ENCODE assay signal across 12 cellular contexts in genomic region chr6:3869632-3870527, GRCh38. TPM values are rescaled to one million over a fixed set of nuclear protein-coding genes. Genes with fewer than 3 reads are reported as not detected.
DNase-seq lines count a peak whose midpoint lies in the region; ATAC-seq, FAIRE-seq and TF ChIP-seq lines count a peak whose summit lies in the region.
"Had no signal": no experiment of that assay in that cellular context is flagged by ENCODE, and none has a peak within 500 bp of the region (broad histone marks: within the 10 kb centered on the region; RNA-seq: fewer than 3 reads in every experiment).

No MANE protein-coding gene starts in this region.

- peak; percentile 64 for ATAC-seq in GM18861 (IDR thresholded peaks at IDR 0.05; ENCODE audit: unreplicated experiment)
- 0 out of 3 replicates have a peak, but pooled peaks have one; percentile 17 for ATAC-seq in GM12878
- ATAC-seq in natural killer cell = no peak

- POLR2A ChIA-PET in CD4-positive, alpha-beta memory T cell (lab: Charles Lee; ENCODE audit: partially characterized antibody) = interaction anchor here (0.9 kb wide), 1 partner anchor 21 kb away, joined by 3 read pairs; the partner anchor contains the start of gene FAM50B
- POLR2A ChIA-PET in GM12878 (lab: Charles Lee) = no interaction called here
- POLR2A ChIA-PET in MCF 10A (lab: Yijun Ruan, JAX) = no interaction called here

- H3K9ac ChIP-seq in GM12878 (ENCODE audit: control insufficient read depth, insufficient read depth, low read length) = no peak overlapping the region

- peak overlapping the region in 1 of 2 donors; percentile 11 for H3K4me3 ChIP-seq in CD4-positive, alpha-beta memory T cell (ENCODE audit: low read length in 2 of 2)
- H3K4me3 ChIP-seq in GM12878 = no peak overlapping the region
- no peak overlapping the region for H3K4me3 ChIP-seq in muscle layer of duodenum (ENCODE audit: low read depth in 1 of 2, low read length in 2 of 2)
- H3K4me3 ChIP-seq: PC-9, sigmoid colon, tibial nerve had no signal

- RAD21 ChIA-PET in GM12878 (lab: Charles Lee; ENCODE audit: unreplicated experiment) = interaction anchor here (0.6 kb wide), 1 partner anchor 116 kb away, joined by 3 read pairs; no protein-coding TSS in a partner anchor

- peak overlapping the region; percentile 85 to 92 (median 87) for H3K27ac Mint-ChIP-seq in CD4-positive, alpha-beta memory T cell
- H3K27ac Mint-ChIP-seq in natural killer cell = no peak overlapping the region
- H3K27ac Mint-ChIP-seq in MCF 10A (ENCODE audit: low read depth, unreplicated experiment) = no peak overlapping the region
- H3K27ac Mint-ChIP-seq: IgD-negative memory B cell had no signal

- peaks cover 41% of the 10 kb centered on the region for H3K4me1 ChIP-seq in CD4-positive, alpha-beta memory T cell (ENCODE audit: insufficient read depth, low read length)
- H3K4me1 ChIP-seq in GM12878 (ENCODE audit: control insufficient read depth, insufficient read depth, low read length) (no peaks in the 10 kb centered on the region), muscle layer of duodenum (ENCODE audit: control insufficient read depth in 1 of 2, insufficient read depth in 2 of 2, low read length in 2 of 2) (no peaks in the 10 kb centered on the region)
- H3K4me1 ChIP-seq: sigmoid colon had no signal

- H4K20me1 ChIP-seq in GM12878 (ENCODE audit: control insufficient read depth, insufficient read depth) = no peaks in the 10 kb centered on the region

- no peaks in the 10 kb centered on the region for H3K9me3 ChIP-seq in CD4-positive, alpha-beta memory T cell (ENCODE audit: control insufficient read depth in 1 of 2, low read length in 2 of 2)
- H3K9me3 ChIP-seq in GM12878 (replicated peaks; ENCODE audit: control insufficient read depth, insufficient read depth, low read length) (no peaks in the 10 kb centered on the region; the same call in 2 of the 3 replicates), muscle layer of duodenum (ENCODE audit: control insufficient read depth in 1 of 2, low read length in 2 of 2) (no peaks in the 10 kb centered on the region)
- H3K9me3 ChIP-seq: sigmoid colon had no signal

- H3K4me1 Mint-ChIP-seq in CD4-positive, alpha-beta memory T cell = peaks cover 19 to 43% (median 29%) of the 10 kb centered on the region in 4 donors
- H3K4me1 Mint-ChIP-seq in natural killer cell (no peaks in the 10 kb centered on the region), MCF 10A (ENCODE audit: insufficient read depth, unreplicated experiment) (peaks cover 6% of the 10 kb centered on the region)

- no peak overlapping the region for H2AFZ ChIP-seq in GM12878 (ENCODE audit: control insufficient read depth, low read depth, low read length)
- H2AFZ ChIP-seq: PC-9 had no signal

- intact Hi-C loops in CD4-positive, alpha-beta memory T cell (cut with micrococcal nuclease) = no loop called here
- intact Hi-C loops in GM12878 (cut with micrococcal nuclease; ENCODE audit: unreplicated experiment) = no loop called here
- intact Hi-C loops in natural killer cell (cut with micrococcal nuclease) = no loop called here
- intact Hi-C loops in MCF 10A (cut with micrococcal nuclease) = no loop called here

- TF ChIP-seq RAD21 in GM12878 (IDR thresholded peaks at IDR 0.05; ENCODE audit: insufficient read depth, low read depth, low read length) = no peak

- BruUV-seq in GM12878 (replicated peaks; lab: Mats Ljungman, UMichigan) (no TSS peak), MCF 10A (replicated peaks; lab: Mats Ljungman, UMichigan) (no TSS peak)

- H3K4me2 ChIP-seq in GM12878 (ENCODE audit: control insufficient read depth, insufficient read depth) = no peak overlapping the region
- H3K4me2 ChIP-seq: PC-9 had no signal

- H3K36me3 Mint-ChIP-seq in CD4-positive, alpha-beta memory T cell = peaks cover 0 to 4% of the 10 kb centered on the region in 2 donors
- H3K36me3 Mint-ChIP-seq in natural killer cell = no peaks in the 10 kb centered on the region
- peaks cover 6% of the 10 kb centered on the region for H3K36me3 Mint-ChIP-seq in MCF 10A (ENCODE audit: insufficient read depth, unreplicated experiment)
- H3K36me3 Mint-ChIP-seq: IgD-negative memory B cell had no signal

- in situ Hi-C loops in GM12878 (cut with MboI) = no loop called here

- no peaks in the 10 kb centered on the region for H3K27me3 ChIP-seq in CD4-positive, alpha-beta memory T cell (ENCODE audit: insufficient read depth, low read length)
- H3K27me3 ChIP-seq in GM12878 (replicated peaks in 1 of 2; ENCODE audit: control insufficient read depth in 2 of 2, insufficient read depth in 2 of 2, low read length in 1 of 2) (0 out of 4 replicates have a peak, but pooled peaks cover 0 to 3% of the 10 kb centered on the region in 2 experiments), muscle layer of duodenum (ENCODE audit: low read depth, low read length) (no peaks in the 10 kb centered on the region)
- H3K27me3 ChIP-seq: sigmoid colon, tibial nerve had no signal

- CTCF ChIA-PET in CD4-positive, alpha-beta memory T cell (lab: Charles Lee; ENCODE audit: partially characterized antibody) = interaction anchor here (0.9 to 2.7 kb wide), 3 partner anchors 21 to 108 kb away, joined by 3 to 10 read pairs (median 3); partner anchors contain the start of gene FAM50B
- CTCF ChIA-PET in GM12878 (lab: Yijun Ruan, JAX) (no interaction called here), MCF 10A (lab: Yijun Ruan, JAX) (no interaction called here)

- H3K36me3 ChIP-seq in CD4-positive, alpha-beta memory T cell (ENCODE audit: insufficient read depth, low read length) = no peaks in the 10 kb centered on the region
- H3K36me3 ChIP-seq in GM12878 (ENCODE audit: control insufficient read depth in 2 of 2, insufficient read depth in 2 of 2, low read length in 1 of 2) (no peaks in the 10 kb centered on the region), muscle layer of duodenum (ENCODE audit: control insufficient read depth in 1 of 2, insufficient read depth in 2 of 2, low read length in 2 of 2) (no peaks in the 10 kb centered on the region)
- H3K36me3 ChIP-seq: sigmoid colon, tibial nerve had no signal

- no peaks in the 10 kb centered on the region for H3K79me2 ChIP-seq in GM12878 (ENCODE audit: control insufficient read depth, insufficient read depth, low read length)

- DNase-seq in CD4-positive, alpha-beta memory T cell = peak in 4 of 5 donors; percentile 17 to 47 (median 30)
- no peak for DNase-seq in GM12878 (ENCODE audit: low read depth, low spot score)
- no peak for DNase-seq in NCI-H446 (lab: John Stamatoyannopoulos, UW)
- DNase-seq in natural killer cell = no peak
- DNase-seq in MCF 10A (ENCODE audit: unreplicated experiment) = no peak
- DNase-seq in substantia nigra (lab: John Stamatoyannopoulos, UW) = no peak
- DNase-seq: PC-9, sigmoid colon had no signal

- no peak for FAIRE-seq in GM12878 (lab: Jason Lieb, UNC)

- H3K4me3 Mint-ChIP-seq in CD4-positive, alpha-beta memory T cell = peak overlapping the region in 7 of 8 donors; percentile 42 to 77 (median 66)
- H3K4me3 Mint-ChIP-seq in natural killer cell (no peak overlapping the region), MCF 10A (ENCODE audit: unreplicated experiment) (no peak overlapping the region)

- H3K27me3 Mint-ChIP-seq in CD4-positive, alpha-beta memory T cell = peaks cover 0 to 4% of the 10 kb centered on the region in 2 donors
- peaks cover 11 to 19% of the 10 kb centered on the region in 2 donors for H3K27me3 Mint-ChIP-seq in natural killer cell (ENCODE audit: low read depth in 2 of 2)
- H3K27me3 Mint-ChIP-seq in MCF 10A (ENCODE audit: insufficient read depth, unreplicated experiment) = no peaks in the 10 kb centered on the region

- TF ChIP-seq EP300 in GM12878 (IDR thresholded peaks at IDR 0.05; ENCODE audit: borderline replicate concordance in 1 of 2, control insufficient read depth in 1 of 2, low read depth in 2 of 2, low read length in 2 of 2) = no peak

- WGBS in GM12878 (ENCODE audit: insufficient coverage, insufficient replicate concordance, low lambda C conversion rate, missing lambda C conversion rate) = 36% methylated on average over 16 of the region's 16 CpGs

- SMC1A ChIA-PET in GM12878 (lab: Charles Lee; ENCODE audit: uncharacterized antibody, unreplicated experiment) = no interaction called here

- no peak for TF ChIP-seq POLR2A in GM12878 (IDR thresholded peaks at IDR 0.05; ENCODE audit: low read depth, low read length)

- TF ChIP-seq CTCF in GM12878 (IDR thresholded peaks at IDR 0.05 in 2 of 3, conservative IDR thresholded peaks at IDR 0.05 in 1 of 3; ENCODE audit: control insufficient read depth in 2 of 3, extremely low read depth in 1 of 3, insufficient read depth in 1 of 3, low read depth in 3 of 3, low read length in 3 of 3) = no peak
- TF ChIP-seq CTCF in natural killer cell (IDR thresholded peaks at IDR 0.05) = no peak
- TF ChIP-seq CTCF in MCF 10A (IDR thresholded peaks at IDR 0.05; ENCODE audit: unreplicated experiment) = no peak

- H3K9me3 Mint-ChIP-seq in CD4-positive, alpha-beta memory T cell = peaks cover 0 to 4% (median 0%) of the 10 kb centered on the region in 8 donors
- H3K9me3 Mint-ChIP-seq in natural killer cell (no peaks in the 10 kb centered on the region), MCF 10A (ENCODE audit: unreplicated experiment) (no peaks in the 10 kb centered on the region)
- H3K9me3 Mint-ChIP-seq: IgD-negative memory B cell had no signal

- H3K27ac ChIP-seq in CD4-positive, alpha-beta memory T cell (ENCODE audit: low read depth, low read length) = peak overlapping the region; percentile 19
- H3K27ac ChIP-seq in GM12878 (ENCODE audit: control insufficient read depth, insufficient read depth) (no peak overlapping the region), muscle layer of duodenum (ENCODE audit: low read length) (peak overlapping the region; percentile 9), substantia nigra (ENCODE audit: low read depth, low read length, poor library complexity, severe bottlenecking) (no peak overlapping the region)
- H3K27ac ChIP-seq: PC-9, sigmoid colon, tibial nerve had no signal

RNA-seq across cellular contexts. Expression of gene FAM50B, which starts 20.7 kb away (rescaled TPM):
- total RNA-seq in CD4-positive, alpha-beta memory T cell = 10 to 100 TPM; 15.0 to 15.4 TPM
- 10 to 100 TPM in 1 of 2 donors, 1 to 10 TPM in 1; 4.5 to 19.4 TPM for polyA plus RNA-seq in CD4-positive, alpha-beta memory T cell
- total RNA-seq in GM12878 (2013; cell fraction: nucleolus; rRNA removed) = 1.2 TPM in 2 replicates
- total RNA-seq in GM12878 (2014; rRNA removed) = 8.0 and 8.2 TPM in 2 replicates
- total RNA-seq in GM12878 (2014; rRNA removed; fragmentation: Illumina TruSeq; extraction: Trizol) = 2.8 and 3.5 TPM in 2 replicates
- 9.3 and 10.0 TPM in 2 replicates for total RNA-seq in GM12878 (2021)
- 2.5 TPM for polyA plus RNA-seq in GM12878 (2011; ENCODE audit: low read depth)
- polyA plus RNA-seq in GM12878 (2011; rRNA removed) = 0.35 and 0.58 TPM in 2 replicates
- polyA plus RNA-seq in GM12878 (2011; cell fraction: cytosol; rRNA removed) = 0.58 and 0.84 TPM in 2 replicates
- polyA plus RNA-seq in GM12878 (2011; cell fraction: nucleus; rRNA removed) = 0.64 and 1.1 TPM in 2 replicates
- polyA plus RNA-seq in GM12878 (2012) = 5.9 and 6.8 TPM in 2 replicates
- 1.5 and 2.8 TPM in 2 replicates for polyA plus RNA-seq in GM12878 (2014; fragmentation: Illumina TruSeq; extraction: Trizol)
- polyA plus RNA-seq in GM12878 (2014; fragmentation: Nextera tagmentation; extraction: Ambion mirVana) = 1 to 10 TPM in 1 of 2 experiments, under 1 TPM in 1; 0.69 to 1.1 TPM
- 10.2 and 11.9 TPM in 2 replicates for polyA plus RNA-seq in GM12878 (2014; rRNA removed)
- 1 to 10 TPM; 9.3 to 9.6 TPM for polyA plus RNA-seq in GM12878 (2016; fragmentation: Nextera tagmentation; extraction: Ambion mirVana)
- polyA minus RNA-seq in GM12878 (2011; rRNA and poly(A)+ RNA removed) = 0.22 and 0.41 TPM in 2 replicates
- polyA minus RNA-seq in GM12878 (2011; cell fraction: cytosol; rRNA and poly(A)+ RNA removed) = not detected in 2 replicates
- polyA minus RNA-seq in GM12878 (2011; cell fraction: nucleus; rRNA and poly(A)+ RNA removed) = 0.73 TPM in 1 of 2 replicates, not detected in the other
- total RNA-seq in natural killer cell = 1 to 10 TPM; 1.9 to 4.7 (median 1.9) TPM
- total RNA-seq in MCF 10A (2022) = 4.0 and 4.3 TPM in 2 replicates

Comparison
In these comparisons a context has a peak if more than half of its experiments do, and no peak if none do; other contexts are left out.
1. DNase-seq: peak in CD4-positive, alpha-beta memory T cell (4 of 5); none in GM12878 (single experiment), NCI-H446 (0 of 2), natural killer cell (single experiment), MCF 10A (single experiment) and substantia nigra (0 of 49).
2. H3K27ac ChIP-seq: peak in CD4-positive, alpha-beta memory T cell (single experiment) and muscle layer of duodenum (single experiment); none in GM12878 (single experiment) and substantia nigra (single experiment).
3. H3K27ac Mint-ChIP-seq: peak in CD4-positive, alpha-beta memory T cell (7 of 7); none in natural killer cell (0 of 2) and MCF 10A (single experiment).
4. H3K4me3 Mint-ChIP-seq: peak in CD4-positive, alpha-beta memory T cell (7 of 8); none in natural killer cell (single experiment) and MCF 10A (single experiment).
5. ATAC-seq: peak in GM18861 (single experiment) and GM12878 (single experiment); none in natural killer cell (0 of 3).